8 cellular contexts compared by ENCODE assay signal in the genomic region with DNA sequence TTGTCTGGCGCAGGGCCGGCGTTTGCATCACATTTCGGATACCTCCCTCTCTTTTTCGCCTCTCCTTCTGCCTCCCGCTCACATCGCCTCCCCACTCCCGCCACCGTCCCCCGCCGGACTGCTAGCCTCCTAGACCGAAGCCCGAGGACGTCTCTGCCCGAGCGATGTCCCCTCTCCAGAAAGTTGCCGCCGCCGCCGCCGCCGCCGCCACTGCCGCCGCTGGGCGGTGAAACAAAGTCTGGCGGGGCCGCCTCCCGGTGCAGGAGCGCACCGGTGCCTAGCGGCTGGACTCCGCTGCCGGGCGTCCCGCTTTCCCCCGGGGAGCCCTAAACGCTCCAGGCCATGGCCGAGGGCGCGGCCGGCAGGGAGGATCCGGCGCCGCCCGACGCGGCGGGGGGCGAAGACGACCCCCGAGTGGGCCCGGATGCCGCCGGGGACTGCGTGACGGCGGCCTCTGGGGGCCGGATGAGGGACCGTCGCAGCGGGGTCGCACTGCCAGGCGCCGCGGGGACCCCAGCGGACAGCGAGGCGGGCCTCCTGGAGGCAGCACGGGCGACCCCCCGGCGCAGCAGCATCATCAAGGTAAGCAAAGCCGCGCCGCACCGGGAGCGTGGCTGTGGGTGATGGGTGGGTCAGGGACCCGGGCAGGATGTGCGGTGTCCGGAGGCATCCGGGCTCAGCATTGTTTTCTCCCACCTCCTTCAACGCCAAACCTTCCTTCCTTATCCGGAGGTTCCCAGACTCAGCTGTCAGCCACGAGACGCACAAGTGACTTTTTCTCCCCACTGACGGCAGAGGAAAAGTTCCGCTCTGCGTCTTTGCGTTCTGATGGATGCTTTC. TPM values are rescaled to one million over a fixed set of nuclear protein-coding genes. Genes with fewer than 3 reads are reported as not detected.
DNase-seq lines count a peak whose midpoint lies in the region; ATAC-seq and TF ChIP-seq lines count a peak whose summit lies in the region.

No MANE protein-coding gene starts in this region.

- peak; percentile 26 for ATAC-seq in HG02610 (IDR thresholded peaks at IDR 0.05; ENCODE audit: unreplicated experiment)

- peaks cover 5% of the 10 kb centered on the region for H3K27me3 ChIP-seq in skeletal muscle satellite cell (ENCODE audit: control insufficient read depth, insufficient read depth, low read length)

- no peaks in the 10 kb centered on the region for H3K9me3 ChIP-seq in skeletal muscle satellite cell (replicated peaks; ENCODE audit: low read length)

- H3K4me3 ChIP-seq in iPS-11a (ENCODE audit: low read depth, low read length) (peak overlapping the region; percentile 56), skeletal muscle satellite cell (ENCODE audit: low read length) (peak overlapping the region; percentile 79)

- DNase-seq in GM13976 (ENCODE audit: low spot score) (peak; percentile 46), RPMI8226 (peak; percentile 56), astrocyte of the hippocampus (ENCODE audit: low read depth, low spot score) (peak; percentile 46), NCI-H146 (lab: John Stamatoyannopoulos, UW) (no peak), GF-D8 (lab: John Stamatoyannopoulos, UW) (no peak)

- TF ChIP-seq CTCF in GM13976 (IDR thresholded peaks at IDR 0.05; ENCODE audit: borderline replicate concordance, control extremely low read depth, extremely low read depth, insufficient read depth, missing control alignments): no peak

- H3K4me2 ChIP-seq in skeletal muscle satellite cell (ENCODE audit: low read length): peak overlapping the region; percentile 92

- H3K9ac ChIP-seq in skeletal muscle satellite cell (ENCODE audit: low read depth, low read length): peak overlapping the region; percentile 57

- in situ Hi-C loops in GM13976 (cut with MboI; ENCODE audit: low sequenced_read_pairs, unreplicated experiment): loop anchor here (10.0 kb wide), 1 partner anchor 320 kb away; no protein-coding TSS in a partner anchor

- peaks cover 8% of the 10 kb centered on the region for H3K4me1 ChIP-seq in skeletal muscle satellite cell (ENCODE audit: control insufficient read depth, insufficient read depth, low read length)

- no peaks in the 10 kb centered on the region for H3K36me3 ChIP-seq in skeletal muscle satellite cell (ENCODE audit: insufficient read depth, low read length)

RNA-seq across cellular contexts. Expression of gene PLCL1, which starts 0.6 kb away (rescaled TPM):
- under 0.01 and 0.22 TPM in 2 replicates for total RNA-seq in skeletal muscle satellite cell (2012; rRNA removed)

RNA-seq across cellular contexts. Expression of gene BOLL, which starts 19.9 kb away (rescaled TPM):
- total RNA-seq in skeletal muscle satellite cell (2012; rRNA removed): not detected in 2 replicates

Comparison
In these comparisons a context has a peak if more than half of its experiments do, and no peak if none do; other contexts are left out.
1. DNase-seq: peak in GM13976 (single experiment), RPMI8226 (single experiment) and astrocyte of the hippocampus (single experiment); none in NCI-H146 (single experiment) and GF-D8 (single experiment).